27 cellular contexts compared by ENCODE assay signal in the genomic region with DNA sequence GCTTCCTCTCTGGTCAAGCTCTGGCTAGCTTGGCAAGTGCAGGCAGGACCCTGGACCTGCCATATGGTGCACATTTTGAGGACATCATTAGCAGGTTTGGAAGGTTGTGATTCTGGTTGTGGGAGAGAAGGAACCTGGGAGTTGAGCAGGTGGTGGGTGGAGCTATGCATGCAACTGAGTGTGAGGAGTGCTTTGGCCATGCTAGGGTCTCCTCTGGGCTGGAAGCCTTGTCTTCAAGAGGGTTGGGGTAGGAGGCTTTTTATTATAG.
"Had no signal": no experiment of that assay in that cellular context is flagged by ENCODE, and none has a peak within 500 bp of the region (broad histone marks: within the 10 kb centered on the region; RNA-seq: fewer than 3 reads in every experiment).

No MANE protein-coding gene starts in this region.

- H3K4me3 ChIP-seq: esophagus muscularis mucosa, gastroesophageal sphincter, heart left ventricle, hepatocyte, left lung, mucosa of descending colon, prostate gland, right atrium auricular region, smooth muscle cell, stomach, testis, tibial artery had no signal

- H3K27me3 ChIP-seq: foreskin keratinocyte, hepatocyte, right atrium auricular region, testis had no signal

- H3K9me3 ChIP-seq: esophagus muscularis mucosa, gastroesophageal sphincter, heart left ventricle, left lung, mucosa of descending colon, prostate gland, right atrium auricular region, stomach, testis, tibial artery had no signal

- DNase-seq: effector CD8-positive, alpha-beta T cell; foreskin keratinocyte; heart left ventricle; left cardiac atrium; left lung; mesenchymal stem cell; mucosa of descending colon; naive B cell; stimulated activated CD4-positive, alpha-beta T cell treated with anti-CD3 and anti-CD28 coated beads, Interleukin-12 subunit alpha, Interleukin-12 subunit beta, amount 100 ng/mL, for 4 hours; stimulated activated CD4-positive, alpha-beta T cell treated with anti-CD3 and anti-CD28 coated beads, Interleukin-2, amount 100 ng/mL, for 24 hours; stimulated activated CD4-positive, alpha-beta T cell treated with anti-CD3 and anti-CD28 coated beads, Interleukin-4, amount 100 ng/mL, for 24 hours; stimulated activated naive CD4-positive, alpha-beta T cell treated with Interleukin-2 at 50 U/mL for 16 hours; stomach; testis had no signal

- H3K4me2 ChIP-seq: hepatocyte, smooth muscle cell had no signal

- H3K27ac ChIP-seq: esophagus muscularis mucosa, foreskin keratinocyte, gastroesophageal sphincter, heart left ventricle, hepatocyte, left lung, prostate gland, right atrium auricular region, stomach, testis, tibial artery had no signal

- H3K36me3 ChIP-seq: esophagus muscularis mucosa, gastroesophageal sphincter, heart left ventricle, left lung, prostate gland, right atrium auricular region, stomach, tibial artery had no signal

- H3K9me3 Mint-ChIP-seq: mesothelial cell of epicardium; natural killer cell treated with Interleukin-12 subunit alpha and Interleukin-12 subunit beta and Interleukin-15 and Interleukin-18, amount 100 ng/mL, for 72 hours; neural crest cell; stimulated activated effector memory CD8-positive, alpha-beta T cell treated with anti-CD3 and anti-CD28 coated beads, Interleukin-12 subunit alpha, Interleukin-12 subunit beta, amount 100 ng/mL, for 72 hours had no signal

- H3K4me1 Mint-ChIP-seq: mesothelial cell of epicardium; naive B cell; stimulated activated effector memory CD8-positive, alpha-beta T cell treated with anti-CD3 and anti-CD28 coated beads, Interleukin-12 subunit alpha, Interleukin-12 subunit beta, amount 100 ng/mL, for 72 hours had no signal

- H3K27ac Mint-ChIP-seq: mesothelial cell of epicardium; naive B cell; natural killer cell treated with Interleukin-12 subunit alpha and Interleukin-12 subunit beta and Interleukin-15 and Interleukin-18, amount 100 ng/mL, for 72 hours; stimulated activated effector memory CD8-positive, alpha-beta T cell treated with anti-CD3 and anti-CD28 coated beads, Interleukin-12 subunit alpha, Interleukin-12 subunit beta, amount 100 ng/mL, for 72 hours; type B pancreatic cell had no signal

- H3K4me1 ChIP-seq: esophagus muscularis mucosa, foreskin keratinocyte, gastroesophageal sphincter, heart left ventricle, left lung, prostate gland, right atrium auricular region, testis, tibial artery had no signal

- ATAC-seq: foreskin keratinocyte; gastroesophageal sphincter; heart left ventricle; left cardiac atrium; left lung; mucosa of descending colon; natural killer cell treated with Interleukin-12 subunit alpha and Interleukin-12 subunit beta and Interleukin-15 and Interleukin-18, amount 100 ng/mL, for 72 hours; sciatic nerve; stimulated activated effector memory CD8-positive, alpha-beta T cell treated with anti-CD3 and anti-CD28 coated beads, Interleukin-12 subunit alpha, Interleukin-12 subunit beta, amount 100 ng/mL, for 72 hours had no signal

- H3K36me3 Mint-ChIP-seq: mesothelial cell of epicardium; naive B cell; natural killer cell treated with Interleukin-12 subunit alpha and Interleukin-12 subunit beta and Interleukin-15 and Interleukin-18, amount 100 ng/mL, for 72 hours; stimulated activated effector memory CD8-positive, alpha-beta T cell treated with anti-CD3 and anti-CD28 coated beads, Interleukin-12 subunit alpha, Interleukin-12 subunit beta, amount 100 ng/mL, for 72 hours; type B pancreatic cell had no signal

- H3K4me3 Mint-ChIP-seq: mesothelial cell of epicardium; natural killer cell treated with Interleukin-12 subunit alpha and Interleukin-12 subunit beta and Interleukin-15 and Interleukin-18, amount 100 ng/mL, for 72 hours; neural crest cell; stimulated activated effector memory CD8-positive, alpha-beta T cell treated with anti-CD3 and anti-CD28 coated beads, Interleukin-12 subunit alpha, Interleukin-12 subunit beta, amount 100 ng/mL, for 72 hours; type B pancreatic cell had no signal
